18 cellular contexts compared by ENCODE assay signal in genomic region chr5:60470881-60471280, GRCh38.
"Had no signal": no experiment of that assay in that cellular context is flagged by ENCODE, and none has a peak within 500 bp of the region (broad histone marks: within the 10 kb centered on the region; RNA-seq: fewer than 3 reads in every experiment).

No MANE protein-coding gene starts in this region.

- DNase-seq: dermis blood vessel endothelial cell; dorsolateral prefrontal cortex; effector CD4-positive, alpha-beta T cell; effector memory CD4-positive, alpha-beta T cell; foreskin fibroblast; foreskin melanocyte; heart left ventricle; left cardiac atrium; left lung; left ventricle myocardium superior; lower lobe of right lung; mesenchymal stem cell; mucosa of descending colon; naive B cell had no signal

- ATAC-seq: gastroesophageal sphincter, heart left ventricle, left cardiac atrium, left lung, left ventricle myocardium superior, lower lobe of right lung, mucosa of descending colon had no signal

- H3K4me3 ChIP-seq: coronary artery, dorsolateral prefrontal cortex, esophagus muscularis mucosa, gastroesophageal sphincter, heart left ventricle, hepatocyte, left lung, lower lobe of right lung, mucosa of descending colon had no signal

- H3K36me3 ChIP-seq: esophagus muscularis mucosa, gastroesophageal sphincter, heart left ventricle, left lung, lower lobe of right lung had no signal

- H2AFZ ChIP-seq: hepatocyte had no signal

- H3K4me1 ChIP-seq: heart left ventricle, left lung, lower lobe of right lung had no signal

- H3K79me2 ChIP-seq: hepatocyte had no signal

- H3K9me3 ChIP-seq: left lung, lower lobe of right lung, mucosa of descending colon had no signal

- H3K27ac ChIP-seq: dorsolateral prefrontal cortex, esophagus muscularis mucosa, gastroesophageal sphincter, heart left ventricle, hepatocyte, left lung, lower lobe of right lung had no signal

- H3K4me2 ChIP-seq: hepatocyte had no signal

- H3K27me3 ChIP-seq: dorsolateral prefrontal cortex, esophagus muscularis mucosa, gastroesophageal sphincter, heart left ventricle, left lung had no signal
